7 cellular contexts compared by ENCODE assay signal in genomic region chr1:225772323-225772768, GRCh38. TPM values are rescaled to one million over a fixed set of nuclear protein-coding genes. Genes with fewer than 3 reads are reported as not detected.
DNase-seq lines count a peak whose midpoint lies in the region; ATAC-seq and TF ChIP-seq lines count a peak whose summit lies in the region.

No MANE protein-coding gene starts in this region.

- H3K36me3 Mint-ChIP-seq in glutamatergic neuron (ENCODE audit: unreplicated experiment): no peaks in the 10 kb centered on the region

- H3K4me3 ChIP-seq in GM06990 (replicated peaks; ENCODE audit: low read depth, low read length): no peak overlapping the region

- no peaks in the 10 kb centered on the region for H3K27me3 ChIP-seq in GM06990 (replicated peaks; ENCODE audit: control insufficient read depth, insufficient read depth, low read length)

- no peak overlapping the region for H3K4me3 Mint-ChIP-seq in glutamatergic neuron (ENCODE audit: unreplicated experiment)

- H3K4me1 Mint-ChIP-seq in glutamatergic neuron (ENCODE audit: low read depth, unreplicated experiment): peaks cover 22% of the 10 kb centered on the region

- peaks cover 7% of the 10 kb centered on the region for H3K9me3 Mint-ChIP-seq in glutamatergic neuron (ENCODE audit: unreplicated experiment)

- peaks cover 6% of the 10 kb centered on the region for H3K27me3 Mint-ChIP-seq in glutamatergic neuron (ENCODE audit: unreplicated experiment)

- DNase-seq in GM06990 (ENCODE audit: extremely low read depth, insufficient read length) (no peak), NCI-H226 (peak; percentile 55), glutamatergic neuron (peak; percentile 86), nucleus accumbens (lab: John Stamatoyannopoulos, UW) (peak in 50 of 56 donors; percentile 19 to 88 (median 63)), activated gamma-delta T cell treated with Interleukin-2 at 50 U/mL for 16 hours (no peak)
- peak; percentile 42 to 46 for DNase-seq in activated CD4-positive, alpha-beta T cell treated with anti-CD3 and anti-CD28 coated beads, Interleukin-2, amount 50 U/mL, for 48 hours

- H3K36me3 ChIP-seq in GM06990 (ENCODE audit: control insufficient read depth, insufficient read depth, low read length): no peaks in the 10 kb centered on the region

- H3K27ac Mint-ChIP-seq in glutamatergic neuron (ENCODE audit: unreplicated experiment): no peak overlapping the region

- ATAC-seq in HG02938 (IDR thresholded peaks at IDR 0.05; ENCODE audit: unreplicated experiment): peak; percentile 61

- peak; percentile 78 for TF ChIP-seq CTCF in GM06990 (IDR thresholded peaks at IDR 0.05; ENCODE audit: insufficient read depth, low read length, poor library complexity, severe bottlenecking)
- no peak for TF ChIP-seq CTCF in glutamatergic neuron (IDR thresholded peaks at IDR 0.05; ENCODE audit: partially characterized antibody, unreplicated experiment)

RNA-seq across cellular contexts. Expression of gene SRP9, which starts 5.3 kb away (rescaled TPM):
- total RNA-seq in glutamatergic neuron (ENCODE audit: unreplicated experiment): 364 TPM

RNA-seq across cellular contexts. Expression of gene EPHX1, which starts 37.6 kb away (rescaled TPM):
- total RNA-seq in glutamatergic neuron (ENCODE audit: unreplicated experiment): 60.4 TPM

Comparison
In these comparisons a context has a peak if more than half of its experiments do, and no peak if none do; other contexts are left out.
1. DNase-seq: peak in NCI-H226 (single experiment), activated CD4-positive, alpha-beta T cell treated with anti-CD3 and anti-CD28 coated beads, Interleukin-2, amount 50 U/mL, for 48 hours (2 of 2), glutamatergic neuron (single experiment) and nucleus accumbens (50 of 56); none in GM06990 (single experiment) and activated gamma-delta T cell treated with Interleukin-2 at 50 U/mL for 16 hours (single experiment).